ENCODE assay signal across 16 cellular contexts in genomic region chr6:149323353-149323752, GRCh38. TPM values are rescaled to one million over a fixed set of nuclear protein-coding genes. Genes with fewer than 3 reads are reported as not detected.
DNase-seq lines count a peak whose midpoint lies in the region; ATAC-seq, FAIRE-seq and TF ChIP-seq lines count a peak whose summit lies in the region.
"Had no signal": no experiment of that assay in that cellular context is flagged by ENCODE, and none has a peak within 500 bp of the region (broad histone marks: within the 10 kb centered on the region; RNA-seq: fewer than 3 reads in every experiment).

No MANE protein-coding gene starts in this region.

- H4K20me1 ChIP-seq in SK-N-SH (ENCODE audit: insufficient read depth): peaks cover 99% of the 10 kb centered on the region

- H3K4me2 ChIP-seq in SK-N-SH: peak overlapping the region; percentile 17; the same call in 1 of the 2 replicates

- peaks cover 23% of the 10 kb centered on the region for H3F3A ChIP-seq in SK-N-SH (replicated peaks; ENCODE audit: insufficient read depth)

- TF ChIP-seq EP300 in SK-N-SH (IDR thresholded peaks at IDR 0.05; ENCODE audit: borderline replicate concordance in 1 of 2, low read depth in 1 of 2, low read length in 1 of 2): no peak

- H3K9me3 Mint-ChIP-seq in activated T-helper 2 cell treated with anti-CD3 and anti-CD28 coated beads, Interferon-gamma antibody, Interleukin-2, Interleukin-4, amounts not matched to agents 10 μg/mL and 5 μg/mL and 100 μg/mL, durations not matched to agents 14 hours and 24 hours and 36 hours: no peaks in the 10 kb centered on the region
- H3K9me3 Mint-ChIP-seq in naive thymus-derived CD4-positive, alpha-beta T cell: no peaks in the 10 kb centered on the region

- no peak for ATAC-seq in SK-N-SH treated with all-trans-retinoic acid at 6 μM for 48 hours
- ATAC-seq in naive thymus-derived CD4-positive, alpha-beta T cell: no peak
- no peak for ATAC-seq in mucosa of descending colon

- H3K4me1 ChIP-seq in SK-N-SH (ENCODE audit: control insufficient read depth in 1 of 2, insufficient read depth in 2 of 2, low read depth in 1 of 2, low read length in 1 of 2): peaks cover 6 to 15% of the 10 kb centered on the region in 2 experiments
- H3K4me1 ChIP-seq in naive thymus-derived CD4-positive, alpha-beta T cell (ENCODE audit: control insufficient read depth in 2 of 2, insufficient read depth in 2 of 2, low read length in 2 of 2): peaks cover 38 to 50% of the 10 kb centered on the region in 2 donors
- peaks cover 15% of the 10 kb centered on the region for H3K4me1 ChIP-seq in mucosa of descending colon (ENCODE audit: low read depth)

- WGBS in SK-N-SH (ENCODE audit: low lambda C conversion rate): 68% methylated on average over 2 of the region's 2 CpGs

- POLR2A ChIA-PET in SK-N-SH (lab: Yijun Ruan, JAX): no interaction called here
- POLR2A ChIA-PET in naive thymus-derived CD4-positive, alpha-beta T cell (lab: Charles Lee): interaction anchor here (0.6 to 1.7 kb wide), 5 partner anchors 9 to 259 kb away, joined by 3 to 7 read pairs (median 4); no protein-coding TSS in a partner anchor

- peaks cover 58% of the 10 kb centered on the region for H3K4me1 Mint-ChIP-seq in activated T-helper 2 cell treated with anti-CD3 and anti-CD28 coated beads, Interferon-gamma antibody, Interleukin-2, Interleukin-4, amounts not matched to agents 10 μg/mL and 5 μg/mL and 100 μg/mL, durations not matched to agents 14 hours and 24 hours and 36 hours (ENCODE audit: low read depth)
- H3K4me1 Mint-ChIP-seq in naive thymus-derived CD4-positive, alpha-beta T cell: peaks cover 46 to 94% (median 92%) of the 10 kb centered on the region in 7 donors

- TF ChIP-seq RAD21 in SK-N-SH (IDR thresholded peaks at IDR 0.05; ENCODE audit: low read length): no peak

- no peaks in the 10 kb centered on the region for H3K27me3 Mint-ChIP-seq in activated T-helper 2 cell treated with anti-CD3 and anti-CD28 coated beads, Interferon-gamma antibody, Interleukin-2, Interleukin-4, amounts not matched to agents 10 μg/mL and 5 μg/mL and 100 μg/mL, durations not matched to agents 14 hours and 24 hours and 36 hours (ENCODE audit: low read depth)
- H3K27me3 Mint-ChIP-seq in naive thymus-derived CD4-positive, alpha-beta T cell: no peaks in the 10 kb centered on the region

- H3K27ac Mint-ChIP-seq in activated T-helper 2 cell treated with anti-CD3 and anti-CD28 coated beads, Interferon-gamma antibody, Interleukin-2, Interleukin-4, amounts not matched to agents 10 μg/mL and 5 μg/mL and 100 μg/mL, durations not matched to agents 14 hours and 24 hours and 36 hours: peak overlapping the region; percentile 75
- peak overlapping the region in 5 of 9 donors; percentile 34 to 84 (median 76) for H3K27ac Mint-ChIP-seq in naive thymus-derived CD4-positive, alpha-beta T cell

- DNase-seq in SK-N-SH: no peak
- DNase-seq in D721Med (ENCODE audit: insufficient read length, low spot score): no peak
- no peak for DNase-seq in activated T-helper 2 cell treated with anti-CD3 and anti-CD28 coated beads, Interferon-gamma antibody, Interleukin-2, Interleukin-4, amounts not matched to agents 10 μg/mL and 5 μg/mL and 100 μg/mL, durations not matched to agents 14 hours and 24 hours and 36 hours (ENCODE audit: low spot score)
- no peak for DNase-seq in naive thymus-derived CD4-positive, alpha-beta T cell
- DNase-seq in NCI-H2227 treated with DMSO at 0.1 percent for 48 hours (lab: John Stamatoyannopoulos, UW): no peak
- no peak for DNase-seq in stimulated activated CD4-positive, alpha-beta T cell treated with anti-CD3 and anti-CD28 coated beads, Interleukin-15, amount 100 ng/mL, for 24 hours
- no peak for DNase-seq in mucosa of descending colon
- DNase-seq: aorta, islet precursor cell, NCI-H1436 treated with DMSO at 0.1 percent for 48 hours, NCI-H345 had no signal

- intact Hi-C loops in activated T-helper 2 cell treated with anti-CD3 and anti-CD28 coated beads, Interferon-gamma antibody, Interleukin-2, Interleukin-4, amounts not matched to agents 10 μg/mL and 5 μg/mL and 100 μg/mL, durations not matched to agents 14 hours and 24 hours and 36 hours (cut with micrococcal nuclease): no loop called here
- intact Hi-C loops in naive thymus-derived CD4-positive, alpha-beta T cell (cut with micrococcal nuclease): loop anchor here in 1 of 2 donors (10.0 kb wide), 1 partner anchor 51 kb away; no protein-coding TSS in a partner anchor
- intact Hi-C loops in mucosa of descending colon (cut with DNase I, micrococcal nuclease): no loop called here

- peak; percentile 11 for FAIRE-seq in D721Med (lab: Jason Lieb, UNC)
- FAIRE-seq: TTC549 had no signal

- no peak overlapping the region for H3K4me3 ChIP-seq in SK-N-SH (ENCODE audit: low read depth in 2 of 2, low read length in 1 of 2)
- H3K4me3 ChIP-seq in naive thymus-derived CD4-positive, alpha-beta T cell (ENCODE audit: low read length): no peak overlapping the region
- H3K4me3 ChIP-seq in mucosa of descending colon: no peak overlapping the region
- H3K4me3 ChIP-seq: coronary artery, suprapubic skin had no signal

- H3K36me3 Mint-ChIP-seq in activated T-helper 2 cell treated with anti-CD3 and anti-CD28 coated beads, Interferon-gamma antibody, Interleukin-2, Interleukin-4, amounts not matched to agents 10 μg/mL and 5 μg/mL and 100 μg/mL, durations not matched to agents 14 hours and 24 hours and 36 hours (ENCODE audit: low read depth): peaks cover 71% of the 10 kb centered on the region
- H3K36me3 Mint-ChIP-seq in naive thymus-derived CD4-positive, alpha-beta T cell: peaks cover 0 to 47% (median 0%) of the 10 kb centered on the region in 5 donors

- CTCF ChIA-PET in SK-N-SH (lab: Yijun Ruan, JAX): interaction anchor here (1.8 kb wide), 1 partner anchor 109 kb away, joined by 8 read pairs; no protein-coding TSS in a partner anchor
- CTCF ChIA-PET in naive thymus-derived CD4-positive, alpha-beta T cell (lab: Charles Lee): interaction anchor here (0.7 to 2.0 kb wide), 7 partner anchors 15 to 256 kb away, joined by 3 to 8 read pairs (median 3); no protein-coding TSS in a partner anchor

- H3K79me2 ChIP-seq in SK-N-SH (ENCODE audit: insufficient read depth): peaks cover 100% of the 10 kb centered on the region

- H3K36me3 ChIP-seq in SK-N-SH (replicated peaks in 1 of 2; ENCODE audit: control insufficient read depth in 1 of 2, insufficient read depth in 2 of 2, low read length in 1 of 2): peaks cover 0 to 16% of the 10 kb centered on the region in 2 experiments
- no peaks in the 10 kb centered on the region for H3K36me3 ChIP-seq in naive thymus-derived CD4-positive, alpha-beta T cell (ENCODE audit: control insufficient read depth in 2 of 3, insufficient read depth in 3 of 3, low read length in 3 of 3)
- H3K36me3 ChIP-seq in mucosa of descending colon (ENCODE audit: low read depth): no peaks in the 10 kb centered on the region
- H3K36me3 ChIP-seq: suprapubic skin had no signal

- TF ChIP-seq CTCF in SK-N-SH (IDR thresholded peaks at IDR 0.05) (no peak), D721Med (IDR thresholded peaks at IDR 0.05; ENCODE audit: insufficient read depth, missing control alignments) (no peak), mucosa of descending colon (IDR thresholded peaks at IDR 0.05) (no peak)

- H3K27me3 ChIP-seq in SK-N-SH (ENCODE audit: insufficient read depth): no peaks in the 10 kb centered on the region
- no peaks in the 10 kb centered on the region for H3K27me3 ChIP-seq in naive thymus-derived CD4-positive, alpha-beta T cell (ENCODE audit: control insufficient read depth in 2 of 2, insufficient read depth in 2 of 2, low read length in 2 of 2)
- H3K27me3 ChIP-seq: suprapubic skin had no signal

- H3K9me3 ChIP-seq in SK-N-SH (no peaks in the 10 kb centered on the region), mucosa of descending colon (no peaks in the 10 kb centered on the region)
- no peaks in the 10 kb centered on the region for H3K9me3 ChIP-seq in naive thymus-derived CD4-positive, alpha-beta T cell (ENCODE audit: control insufficient read depth in 2 of 3, low read length in 3 of 3)
- H3K9me3 ChIP-seq: suprapubic skin had no signal

- no peaks in the 10 kb centered on the region for H3K9me2 ChIP-seq in SK-N-SH

- H3K27ac ChIP-seq in SK-N-SH (ENCODE audit: low read depth in 2 of 2, low read length in 1 of 2): no peak overlapping the region
- H3K27ac ChIP-seq in naive thymus-derived CD4-positive, alpha-beta T cell (ENCODE audit: low read depth, low read length): no peak overlapping the region
- H3K27ac ChIP-seq: 22Rv1, suprapubic skin had no signal

- 0 out of 2 replicates have a peak overlapping the region, but pooled peaks have one; percentile 8 for H3K9ac ChIP-seq in SK-N-SH

- peak overlapping the region; percentile 63 for H3K4me3 Mint-ChIP-seq in activated T-helper 2 cell treated with anti-CD3 and anti-CD28 coated beads, Interferon-gamma antibody, Interleukin-2, Interleukin-4, amounts not matched to agents 10 μg/mL and 5 μg/mL and 100 μg/mL, durations not matched to agents 14 hours and 24 hours and 36 hours (ENCODE audit: low read depth)
- peak overlapping the region in 9 of 10 donors; percentile 3 to 83 (median 55) for H3K4me3 Mint-ChIP-seq in naive thymus-derived CD4-positive, alpha-beta T cell

- H2AFZ ChIP-seq in SK-N-SH (ENCODE audit: low read depth): no peak overlapping the region

TF ChIP-seq in SK-N-SH, 30 proteins besides CTCF, POLR2A, EP300 and RAD21 (continues in another document):
- TF ChIP-seq, protein P1, sequence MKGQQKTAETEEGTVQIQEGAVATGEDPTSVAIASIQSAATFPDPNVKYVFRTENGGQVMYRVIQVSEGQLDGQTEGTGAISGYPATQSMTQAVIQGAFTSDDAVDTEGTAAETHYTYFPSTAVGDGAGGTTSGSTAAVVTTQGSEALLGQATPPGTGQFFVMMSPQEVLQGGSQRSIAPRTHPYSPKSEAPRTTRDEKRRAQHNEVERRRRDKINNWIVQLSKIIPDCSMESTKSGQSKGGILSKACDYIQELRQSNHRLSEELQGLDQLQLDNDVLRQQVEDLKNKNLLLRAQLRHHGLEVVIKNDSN (IDR thresholded peaks at IDR 0.05; ENCODE audit: borderline replicate concordance, low read depth): no peak

RNA-seq across cellular contexts. Expression of gene TAB2, which starts 5.8 kb away (rescaled TPM):
- polyA plus RNA-seq in SK-N-SH (2012; rRNA removed): 24.4 and 29.5 TPM in 2 replicates
- 33.1 and 35.7 TPM in 2 replicates for polyA plus RNA-seq in SK-N-SH (2012; cell fraction: cytosol; rRNA removed)
- 10.1 and 20.2 TPM in 2 replicates for polyA plus RNA-seq in SK-N-SH (2012; cell fraction: nucleus; rRNA removed)
- total RNA-seq in activated T-helper 2 cell treated with anti-CD3 and anti-CD28 coated beads, Interferon-gamma antibody, Interleukin-2, Interleukin-4, amounts not matched to agents 10 μg/mL and 5 μg/mL and 100 μg/mL, durations not matched to agents 14 hours and 24 hours and 36 hours: 106 and 110 TPM in 2 replicates
- total RNA-seq in naive thymus-derived CD4-positive, alpha-beta T cell: 100 to 1,000 TPM in 4 of 5 experiments, 10 to 100 TPM in 1; 98.3 to 234 (median 119) TPM
- polyA plus RNA-seq in naive thymus-derived CD4-positive, alpha-beta T cell: 10 to 100 TPM; 15.7 to 17.5 TPM
- 100 to 1,000 TPM in 1 of 3 donors, 10 to 100 TPM in 2; 57.1 to 124 (median 70.2) TPM for total RNA-seq in mucosa of descending colon
